ENCODE assay signal across 25 cellular contexts in genomic region chr16:74492976-74493375, GRCh38.
"Had no signal": no experiment of that assay in that cellular context is flagged by ENCODE, and none has a peak within 500 bp of the region (broad histone marks: within the 10 kb centered on the region; RNA-seq: fewer than 3 reads in every experiment).

No MANE protein-coding gene starts in this region.

- H3K4me2 ChIP-seq: neural progenitor cell had no signal

- H3K27me3 ChIP-seq: neural progenitor cell, neutrophil, sigmoid colon, spleen, suprapubic skin, tibial artery, vagina had no signal

- H3K9me3 ChIP-seq: lower lobe of right lung, neutrophil, psoas muscle, sigmoid colon, spleen, suprapubic skin, thoracic aorta, tibial artery, vagina had no signal

- DNase-seq: hypothalamus; immature natural killer cell; kidney; lower lobe of right lung; mammary epithelial cell; mesendoderm; naive B cell; natural killer cell; nephron progenitor cell; occipital lobe; psoas muscle; sigmoid colon; small intestine; spleen; stimulated activated CD4-positive, alpha-beta T cell treated with anti-CD3 and anti-CD28 coated beads, Interleukin-4, amount 100 ng/mL, for 24 hours; stimulated activated naive CD4-positive, alpha-beta T cell; tibial artery had no signal

- H2AFZ ChIP-seq: neural progenitor cell, parathyroid adenoma had no signal

- H3K9ac ChIP-seq: neural progenitor cell, parathyroid adenoma had no signal

- H3K27ac ChIP-seq: lower lobe of right lung, neural progenitor cell, neutrophil, parathyroid adenoma, psoas muscle, sigmoid colon, spleen, suprapubic skin, thoracic aorta, tibial artery, vagina had no signal

- FAIRE-seq: islet of Langerhans, kidney, small intestine had no signal

- ATAC-seq: lower lobe of right lung; natural killer cell; psoas muscle; stimulated activated effector memory CD8-positive, alpha-beta T cell treated with anti-CD3 and anti-CD28 coated beads, Interleukin-12 subunit alpha, Interleukin-12 subunit beta, amount 100 ng/mL, for 72 hours had no signal

- H3K4me1 ChIP-seq: lower lobe of right lung, parathyroid adenoma, psoas muscle, sigmoid colon, spleen, suprapubic skin, tibial artery, vagina had no signal

- H3K4me3 ChIP-seq: lower lobe of right lung, neural progenitor cell, psoas muscle, sigmoid colon, spleen, suprapubic skin, thoracic aorta, tibial artery, vagina had no signal
